In genomic region chr1:169003864-169004516, GRCh38 we compare ENCODE assay signal across 12 cellular contexts.
DNase-seq lines count a peak whose midpoint lies in the region; ATAC-seq and TF ChIP-seq lines count a peak whose summit lies in the region.
"Had no signal": no experiment of that assay in that cellular context is flagged by ENCODE, and none has a peak within 500 bp of the region (broad histone marks: within the 10 kb centered on the region; RNA-seq: fewer than 3 reads in every experiment).

No MANE protein-coding gene starts in this region.

- no TSS peak for BruUV-seq in HCT116 (replicated peaks; lab: Mats Ljungman, UMichigan)

- H3K27ac Mint-ChIP-seq in WTC11, result no peak overlapping the region
- H3K27ac Mint-ChIP-seq: activated naive CD4-positive, alpha-beta T cell treated with anti-CD3 and anti-CD28 coated beads, Interleukin-2, amount 50 U/mL, for 72 hours had no signal

- H3K36me3 Mint-ChIP-seq in WTC11, result no peaks in the 10 kb centered on the region

- no peaks in the 10 kb centered on the region for H3K4me1 Mint-ChIP-seq in WTC11

- no peak overlapping the region for H3K4me2 ChIP-seq in HCT116 (ENCODE audit: low read length)

- 78 to 88% methylated on average over 1 of the region's 1 CpG for WGBS in thyroid gland, 2 donors

- H3K27me3 ChIP-seq in HCT116 (ENCODE audit: insufficient read depth, low read length) (no peaks in the 10 kb centered on the region), breast epithelium (no peaks in the 10 kb centered on the region), thyroid gland (no peaks in the 10 kb centered on the region)

- H3K9me3 ChIP-seq in HCT116 (ENCODE audit: control insufficient read depth in 1 of 2, insufficient read depth in 1 of 2, low read depth in 1 of 2, low read length in 2 of 2) (no peaks in the 10 kb centered on the region), breast epithelium (no peaks in the 10 kb centered on the region), thyroid gland (no peaks in the 10 kb centered on the region)

- TF ChIP-seq POLR2A in HCT116 (IDR thresholded peaks at IDR 0.05; ENCODE audit: borderline replicate concordance, extremely low read depth, insufficient read depth, insufficient read length) (no peak), breast epithelium (IDR thresholded peaks at IDR 0.05) (no peak), thyroid gland (IDR thresholded peaks at IDR 0.05) (no peak), GM18505 (IDR thresholded peaks at IDR 0.05; ENCODE audit: borderline replicate concordance, extremely low read depth, insufficient read depth, insufficient read length) (no peak)

- no peak for ATAC-seq in HCT116
- no peak for ATAC-seq in GM18505 (IDR thresholded peaks at IDR 0.05; ENCODE audit: unreplicated experiment)
- no peak for ATAC-seq in WTC11
- ATAC-seq in HG02763 (IDR thresholded peaks at IDR 0.05; ENCODE audit: unreplicated experiment), result no peak
- ATAC-seq: activated naive CD4-positive, alpha-beta T cell treated with anti-CD3 and anti-CD28 coated beads, Interleukin-2, amount 50 U/mL, for 72 hours had no signal

- no peak for TF ChIP-seq CTCF in HCT116 (IDR thresholded peaks at IDR 0.05 in 2 of 3, conservative IDR thresholded peaks at IDR 0.05 in 1 of 3; ENCODE audit: borderline replicate concordance in 1 of 3, insufficient read depth in 1 of 3, low read depth in 2 of 3, low read length in 2 of 3)
- no peak for TF ChIP-seq CTCF in breast epithelium (IDR thresholded peaks at IDR 0.05)
- peak in 1 of 6 experiments; percentile 14 for TF ChIP-seq CTCF in thyroid gland (IDR thresholded peaks at IDR 0.05)
- TF ChIP-seq CTCF in WTC11 (IDR thresholded peaks at IDR 0.05), result no peak

- H3K27ac ChIP-seq in HCT116 (ENCODE audit: low read depth, low read length) (no peak overlapping the region), breast epithelium (peak overlapping the region; percentile 8 to 9), thyroid gland (peak overlapping the region; percentile 47 to 66 (median 56))

- DNase-seq in HCT116 (ENCODE audit: low read depth, low spot score) (no peak), breast epithelium (ENCODE audit: low spot score in 2 of 2) (peak; percentile 60 to 69), kidney tubule cell (ENCODE audit: low spot score) (peak; percentile 61), thyroid gland (peak; percentile 83 to 89), WTC11 (ENCODE audit: low spot score) (no peak)
- DNase-seq: activated CD8-positive, alpha-beta memory T cell treated with anti-CD3 and anti-CD28 coated beads for 24 hours; COR-L47; dermis blood vessel endothelial cell; NCI-H2227 treated with DMSO at 0.1 percent for 48 hours had no signal

- H3K27me3 Mint-ChIP-seq in WTC11 (ENCODE audit: low read depth), result no peaks in the 10 kb centered on the region

- no peaks in the 10 kb centered on the region for H3K79me2 ChIP-seq in HCT116 (ENCODE audit: insufficient read depth, low read length)

- H3K4me3 ChIP-seq in HCT116 (replicated peaks in 1 of 2; ENCODE audit: low read depth in 1 of 2, low read length in 2 of 2), result no peak overlapping the region
- H3K4me3 ChIP-seq in breast epithelium, result no peak overlapping the region
- no peak overlapping the region for H3K4me3 ChIP-seq in thyroid gland (replicated peaks in 1 of 3)

- no peak overlapping the region for H2AFZ ChIP-seq in HCT116 (ENCODE audit: low read depth, low read length, poor library complexity, severe bottlenecking)

- RAD21 ChIA-PET in HCT116 (lab: Charles Lee; ENCODE audit: low non-redundant PET in 1 of 2, low total read pairs in 2 of 2, uncharacterized antibody in 2 of 2, unreplicated experiment in 2 of 2), result no interaction called here

- H3K9ac ChIP-seq in HCT116 (ENCODE audit: low read length), result no peak overlapping the region

- H3K9me2 ChIP-seq in HCT116 (ENCODE audit: insufficient read depth), result no peaks in the 10 kb centered on the region

- no peak overlapping the region for H3K4me3 Mint-ChIP-seq in WTC11

- POLR2A ChIA-PET in HCT116 (lab: Charles Lee) (no interaction called here), WTC11 (lab: Charles Lee) (no interaction called here)

- H3K36me3 ChIP-seq in HCT116 (ENCODE audit: control insufficient read depth in 1 of 2, insufficient read depth in 2 of 2, low read length in 2 of 2) (no peaks in the 10 kb centered on the region), breast epithelium (no peaks in the 10 kb centered on the region), thyroid gland (no peaks in the 10 kb centered on the region)

- H3K4me1 ChIP-seq in HCT116 (ENCODE audit: control insufficient read depth in 1 of 2, insufficient read depth in 2 of 2, low read length in 2 of 2) (peaks cover 6% of the 10 kb centered on the region in 2 experiments; a peak in 2 of 4 replicates), breast epithelium (no peaks in the 10 kb centered on the region), thyroid gland (peaks cover 6 to 12% of the 10 kb centered on the region in 2 donors)

- no peaks in the 10 kb centered on the region for H3K9me3 Mint-ChIP-seq in WTC11
- H3K9me3 Mint-ChIP-seq: activated naive CD4-positive, alpha-beta T cell treated with anti-CD3 and anti-CD28 coated beads, Interleukin-2, amount 50 U/mL, for 72 hours had no signal

- CTCF ChIA-PET in HCT116 (lab: Charles Lee) (no interaction called here), WTC11 (lab: Charles Lee) (interaction anchor here (0.7 kb wide), 1 partner anchor 174 kb away, joined by 3 read pairs; no protein-coding TSS in a partner anchor)

- intact Hi-C loops in HCT116 (cut with micrococcal nuclease) (no loop called here), breast epithelium (cut with DNase I; ENCODE audit: low total_unique reads) (no loop called here), thyroid gland (cut with DNase I) (no loop called here)

- TF ChIP-seq RAD21 in HCT116 (IDR thresholded peaks at IDR 0.05; ENCODE audit: low read depth), result no peak

- no peaks in the 10 kb centered on the region for H4K20me1 ChIP-seq in HCT116 (ENCODE audit: insufficient read depth)

TF ChIP-seq in HCT116, 20 proteins besides CTCF, POLR2A, EP300 and RAD21:
- no peak for TF ChIP-seq SIN3A (IDR thresholded peaks at IDR 0.05; ENCODE audit: low read depth)
- TF ChIP-seq SP1 (IDR thresholded peaks at IDR 0.05; ENCODE audit: low read depth), result 0 out of 2 replicates have a peak, but pooled peaks have one; percentile 19

TF ChIP-seq in WTC11, 78 proteins besides CTCF, POLR2A, EP300 and RAD21:
- no peak for TF ChIP-seq FOXJ3 (CRISPR knock-in tag; IDR thresholded peaks at IDR 0.05; ENCODE audit: borderline replicate concordance)
- TF ChIP-seq STAT6 (CRISPR knock-in tag; conservative IDR thresholded peaks at IDR 0.05; ENCODE audit: low read depth), result no peak
- TF ChIP-seq ZNF263 (CRISPR knock-in tag; IDR thresholded peaks at IDR 0.05; ENCODE audit: low read depth), result no peak
- TF ChIP-seq, protein P1, sequence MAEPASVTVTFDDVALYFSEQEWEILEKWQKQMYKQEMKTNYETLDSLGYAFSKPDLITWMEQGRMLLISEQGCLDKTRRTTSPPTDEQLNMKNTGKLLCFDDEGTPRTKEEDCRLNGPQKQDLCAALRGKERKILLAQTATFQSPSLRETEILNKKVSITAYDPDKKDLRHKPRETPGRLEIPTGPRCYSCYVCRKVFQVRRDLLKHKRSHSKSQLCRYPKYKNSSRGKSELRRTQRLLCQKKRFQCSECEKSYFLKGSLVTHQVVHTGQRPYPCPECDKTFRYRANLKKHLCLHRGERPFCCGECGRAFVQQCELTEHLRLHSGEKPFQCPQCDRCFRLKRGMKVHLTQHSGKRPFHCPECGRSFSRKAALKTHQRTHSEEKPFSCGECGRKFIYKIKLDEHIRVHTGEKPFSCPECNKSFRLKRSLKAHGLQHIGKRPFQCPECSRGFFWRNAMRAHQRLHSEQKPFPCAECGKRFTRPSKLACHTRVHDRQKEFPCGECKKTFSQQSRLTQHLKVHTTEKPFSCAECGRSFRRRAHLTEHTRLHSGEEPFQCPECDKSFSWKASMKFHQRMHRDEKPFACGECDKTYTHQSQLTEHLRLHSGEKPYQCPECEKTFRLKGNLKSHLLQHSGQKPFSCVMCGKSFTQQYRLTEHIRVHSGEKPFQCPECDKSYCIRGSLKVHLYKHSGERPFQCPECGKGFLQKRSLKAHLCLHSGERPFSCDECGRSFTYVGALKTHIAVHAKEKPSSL (CRISPR knock-in tag; conservative IDR thresholded peaks at IDR 0.05), result no peak
- TF ChIP-seq ZNF416 (CRISPR knock-in tag; IDR thresholded peaks at IDR 0.05), result no peak

Comparison
In these comparisons a context has a peak if more than half of its experiments do, and no peak if none do; other contexts are left out.
1. DNase-seq: peak in breast epithelium (2 of 2), kidney tubule cell (single experiment) and thyroid gland (2 of 2); none in HCT116 (single experiment) and WTC11 (single experiment).
2. Of the 4 proteins assayed by ChIP-seq in both WTC11 and HCT116: peak only in WTC11: none; only in HCT116: SP1; in both: none; in neither: 3.